ENCODE assay signal across 13 cellular contexts in genomic region chr19:53019684-53020083, GRCh38. TPM values are rescaled to one million over a fixed set of nuclear protein-coding genes. Genes with fewer than 3 reads are reported as not detected.
A peak's percentile ranks its signal among the peaks of the same experiment; 100 is the strongest.
DNase-seq lines count a peak whose midpoint lies in the region; ATAC-seq and TF ChIP-seq lines count a peak whose summit lies in the region.
"Had no signal": no experiment of that assay in that cellular context is flagged by ENCODE, and none has a peak within 500 bp of the region (broad histone marks: within the 10 kb centered on the region; RNA-seq: fewer than 3 reads in every experiment).

No MANE protein-coding gene starts in this region.

- CTCF ChIA-PET in activated naive CD4-positive, alpha-beta T cell treated with anti-CD3 and anti-CD28 coated beads, Interleukin-2, amount 10 ng/mL, durations not matched to agents 7 days and 5 days (lab: Charles Lee) = no interaction called here

- H3K4me1 Mint-ChIP-seq in activated naive CD4-positive, alpha-beta T cell treated with anti-CD3 and anti-CD28 coated beads, Interleukin-2, amount 10 ng/mL, durations not matched to agents 7 days and 5 days = no peaks in the 10 kb centered on the region

- intact Hi-C loops in prostate gland (cut with DNase I) = no loop called here

- H3K9me3 ChIP-seq in prostate gland (no peaks in the 10 kb centered on the region), upper lobe of left lung (peaks cover 0 to 33% (median 12%) of the 10 kb centered on the region in 4 donors)

- TF ChIP-seq POLR2A in prostate gland (IDR thresholded peaks at IDR 0.05) = no peak
- TF ChIP-seq POLR2A in upper lobe of left lung (IDR thresholded peaks at IDR 0.05) = no peak

- H3K4me3 ChIP-seq in choroid plexus epithelial cell (ENCODE audit: low read depth, low read length) (no peak overlapping the region), prostate gland (no peak overlapping the region), upper lobe of left lung (no peak overlapping the region)

- TF ChIP-seq EP300 in upper lobe of left lung (IDR thresholded peaks at IDR 0.05) = no peak

- no peaks in the 10 kb centered on the region for H3K27me3 Mint-ChIP-seq in activated naive CD4-positive, alpha-beta T cell treated with anti-CD3 and anti-CD28 coated beads, Interleukin-2, amount 10 ng/mL, durations not matched to agents 7 days and 5 days

- H3K27ac Mint-ChIP-seq in activated naive CD4-positive, alpha-beta T cell treated with anti-CD3 and anti-CD28 coated beads, Interleukin-2, amount 10 ng/mL, durations not matched to agents 7 days and 5 days = no peak overlapping the region

- no peaks in the 10 kb centered on the region for H3K27me3 ChIP-seq in prostate gland (replicated peaks; ENCODE audit: insufficient read depth)
- no peaks in the 10 kb centered on the region for H3K27me3 ChIP-seq in upper lobe of left lung

- TF ChIP-seq CTCF in choroid plexus epithelial cell (conservative IDR thresholded peaks at IDR 0.05; ENCODE audit: low read depth, low read length) (peak; percentile 48), prostate gland (IDR thresholded peaks at IDR 0.05) (no peak), upper lobe of left lung (IDR thresholded peaks at IDR 0.05) (no peak)

- 24% methylated on average over 1 of the region's 1 CpG for WGBS in prostate gland
- 17 to 40% methylated on average over 1 of the region's 1 CpG for WGBS in upper lobe of left lung, 2 donors

- H3K36me3 ChIP-seq in prostate gland (no peaks in the 10 kb centered on the region), upper lobe of left lung (no peaks in the 10 kb centered on the region)

- peaks cover 38% of the 10 kb centered on the region for H3K9me3 Mint-ChIP-seq in activated naive CD4-positive, alpha-beta T cell treated with anti-CD3 and anti-CD28 coated beads, Interleukin-2, amount 10 ng/mL, durations not matched to agents 7 days and 5 days

- H3K4me1 ChIP-seq in prostate gland (replicated peaks) (no peaks in the 10 kb centered on the region), upper lobe of left lung (no peaks in the 10 kb centered on the region)
- H3K4me1 ChIP-seq: parathyroid adenoma had no signal

- no peaks in the 10 kb centered on the region for H3K36me3 Mint-ChIP-seq in activated naive CD4-positive, alpha-beta T cell treated with anti-CD3 and anti-CD28 coated beads, Interleukin-2, amount 10 ng/mL, durations not matched to agents 7 days and 5 days

- H3K27ac ChIP-seq in prostate gland (no peak overlapping the region), upper lobe of left lung (no peak overlapping the region)
- H3K27ac ChIP-seq: parathyroid adenoma had no signal

- DNase-seq in activated naive CD4-positive, alpha-beta T cell treated with anti-CD3 and anti-CD28 coated beads, Interleukin-2, amount 10 ng/mL, durations not matched to agents 7 days and 5 days = peak; percentile 39
- no peak for DNase-seq in activated naive CD4-positive, alpha-beta T cell (lab: John Stamatoyannopoulos, UW)
- DNase-seq in NCI-H69 (lab: John Stamatoyannopoulos, UW) (peak; percentile 57), choroid plexus epithelial cell (ENCODE audit: low read depth) (peak; percentile 36), prostate gland (ENCODE audit: low spot score) (peak; percentile 15), upper lobe of left lung (no peak), NCI-H2171 treated with DMSO at 0.1 percent for 48 hours (lab: John Stamatoyannopoulos, UW) (no peak), NCI-H2196 (lab: John Stamatoyannopoulos, UW; ENCODE audit: unreplicated experiment) (no peak)
- DNase-seq: activated CD4-positive, CD25-positive, alpha-beta regulatory T cell treated with anti-CD3 and anti-CD28 coated beads, Interleukin-2, amount 50 U/mL, for 72 hours; caudate nucleus; NCI-H1436 treated with DMSO at 0.1 percent for 48 hours had no signal

- H3K4me3 Mint-ChIP-seq in activated naive CD4-positive, alpha-beta T cell treated with anti-CD3 and anti-CD28 coated beads, Interleukin-2, amount 10 ng/mL, durations not matched to agents 7 days and 5 days = no peak overlapping the region

- no peak for ATAC-seq in upper lobe of left lung (ENCODE audit: low FRiP score in 2 of 2)
- ATAC-seq: SK-N-SH treated with all-trans-retinoic acid at 6 μM for 48 hours had no signal

RNA-seq across cellular contexts. Expression of gene ERVV-1, which starts 6.0 kb away (rescaled TPM):
- under 1 TPM in 1 of 2 donors, not detected in 1; 0.40 TPM for total RNA-seq in prostate gland
- total RNA-seq in upper lobe of left lung = not detected

RNA-seq across cellular contexts. Expression of gene ERVV-2, which starts 24.9 kb away (rescaled TPM):
- total RNA-seq in prostate gland (not detected), upper lobe of left lung (not detected)

RNA-seq across cellular contexts. Expression of gene ZNF816, which starts 57.0 kb away (rescaled TPM):
- total RNA-seq in prostate gland (10 to 100 TPM; 15.8 to 31.8 TPM), upper lobe of left lung (10 to 100 TPM in 2 of 6 donors, 1 to 10 TPM in 4; 6.7 to 14.6 (median 8.8) TPM)

Comparison
In these comparisons a context has a peak if more than half of its experiments do, and no peak if none do; other contexts are left out.
1. DNase-seq: peak in activated naive CD4-positive, alpha-beta T cell treated with anti-CD3 and anti-CD28 coated beads, Interleukin-2, amount 10 ng/mL, durations not matched to agents 7 days and 5 days (single experiment), NCI-H69 (single experiment), choroid plexus epithelial cell (single experiment) and prostate gland (single experiment); none in activated naive CD4-positive, alpha-beta T cell (0 of 4), upper lobe of left lung (0 of 2), NCI-H2171 treated with DMSO at 0.1 percent for 48 hours (single experiment) and NCI-H2196 (single experiment).